Comparison of ENCODE assay signal across 27 cellular contexts in genomic region chr17:51627776-51628175, GRCh38.
"Had no signal": no experiment of that assay in that cellular context is flagged by ENCODE, and none has a peak within 500 bp of the region (broad histone marks: within the 10 kb centered on the region; RNA-seq: fewer than 3 reads in every experiment).

No MANE protein-coding gene starts in this region.

- ATAC-seq: natural killer cell; psoas muscle; right cardiac atrium; right lobe of liver; stimulated activated effector memory CD8-positive, alpha-beta T cell treated with anti-CD3 and anti-CD28 coated beads, Interleukin-12 subunit alpha, Interleukin-12 subunit beta, amount 100 ng/mL, for 72 hours; stimulated activated naive B cell treated with anti-CD40 and anti-IgM and Interleukin-4, amounts not matched to agents 10 μg/mL and 1 μg/mL and 100 μg/mL, for 72 hours had no signal

- H3K4me3 ChIP-seq: neural progenitor cell, ovary, psoas muscle, right lobe of liver, sigmoid colon, stomach, thoracic aorta, thyroid gland, tibial nerve, upper lobe of left lung had no signal

- H3K9me3 Mint-ChIP-seq: stimulated activated effector memory CD8-positive, alpha-beta T cell treated with anti-CD3 and anti-CD28 coated beads, Interleukin-12 subunit alpha, Interleukin-12 subunit beta, amount 100 ng/mL, for 72 hours; stimulated activated naive CD8-positive, alpha-beta T cell treated with anti-CD3 and anti-CD28 coated beads, Interleukin-15, Interleukin-2, amounts not matched to agents 100 ng/mL and 50 ng/mL, for 24 hours had no signal

- DNase-seq: natural killer cell; occipital lobe; ovary; posterior cingulate gyrus; psoas muscle; right cardiac atrium; right lobe of liver; sigmoid colon; small intestine; stimulated activated CD4-positive, alpha-beta T cell treated with anti-CD3 and anti-CD28 coated beads, Interleukin-15, amount 100 ng/mL, for 24 hours; stimulated activated CD4-positive, alpha-beta T cell treated with anti-CD3 and anti-CD28 coated beads, Interleukin-2, amount 100 ng/mL, for 24 hours; stimulated activated CD4-positive, alpha-beta T cell treated with anti-CD3 and anti-CD28 coated beads, Interleukin-2, amount 100 ng/mL, for 48 hours; stimulated activated CD4-positive, alpha-beta T cell treated with anti-CD3 and anti-CD28 coated beads, Interleukin-4, amount 100 ng/mL, for 24 hours; stimulated activated naive B cell treated with anti-CD40 and anti-IgM and Interleukin-4, amounts not matched to agents 10 μg/mL and 1 μg/mL and 100 μg/mL, for 72 hours; stimulated activated naive CD4-positive, alpha-beta T cell treated with Interleukin-2 at 50 U/mL for 16 hours; stomach; thyroid gland; trophoblast cell; upper lobe of left lung had no signal

- H3K36me3 ChIP-seq: neural progenitor cell, ovary, right lobe of liver, sigmoid colon, stomach, thoracic aorta, thyroid gland, tibial nerve, upper lobe of left lung had no signal

- H3K4me3 Mint-ChIP-seq: natural killer cell; nephron; neural progenitor cell; stimulated activated effector memory CD8-positive, alpha-beta T cell treated with anti-CD3 and anti-CD28 coated beads, Interleukin-12 subunit alpha, Interleukin-12 subunit beta, amount 100 ng/mL, for 72 hours; stimulated activated naive B cell treated with anti-CD40 and anti-IgM and Interleukin-4, amounts not matched to agents 10 μg/mL and 1 μg/mL and 100 μg/mL, for 72 hours; stimulated activated naive CD8-positive, alpha-beta T cell treated with anti-CD3 and anti-CD28 coated beads, Interleukin-15, Interleukin-2, amounts not matched to agents 100 ng/mL and 50 ng/mL, for 24 hours had no signal

- H3K36me3 Mint-ChIP-seq: natural killer cell; neural progenitor cell; stimulated activated effector memory CD8-positive, alpha-beta T cell treated with anti-CD3 and anti-CD28 coated beads, Interleukin-12 subunit alpha, Interleukin-12 subunit beta, amount 100 ng/mL, for 72 hours; stimulated activated naive B cell treated with anti-CD40 and anti-IgM and Interleukin-4, amounts not matched to agents 10 μg/mL and 1 μg/mL and 100 μg/mL, for 72 hours had no signal

- H3K27me3 Mint-ChIP-seq: progenitor cell of endocrine pancreas had no signal

- H3K27ac ChIP-seq: neural progenitor cell, ovary, parathyroid adenoma, psoas muscle, right lobe of liver, sigmoid colon, stomach, thoracic aorta, thyroid gland, tibial nerve, upper lobe of left lung had no signal

- H3K27me3 ChIP-seq: neural progenitor cell, ovary, right lobe of liver, sigmoid colon, stomach, thyroid gland, tibial nerve, upper lobe of left lung had no signal

- H3K27ac Mint-ChIP-seq: natural killer cell; nephron; neural progenitor cell; progenitor cell of endocrine pancreas; stimulated activated effector memory CD8-positive, alpha-beta T cell treated with anti-CD3 and anti-CD28 coated beads, Interleukin-12 subunit alpha, Interleukin-12 subunit beta, amount 100 ng/mL, for 72 hours; stimulated activated naive B cell treated with anti-CD40 and anti-IgM and Interleukin-4, amounts not matched to agents 10 μg/mL and 1 μg/mL and 100 μg/mL, for 72 hours; stimulated activated naive CD8-positive, alpha-beta T cell treated with anti-CD3 and anti-CD28 coated beads, Interleukin-15, Interleukin-2, amounts not matched to agents 100 ng/mL and 50 ng/mL, for 24 hours had no signal

- H3K9me3 ChIP-seq: ovary, psoas muscle, right lobe of liver, sigmoid colon, stomach, thoracic aorta, thyroid gland, tibial nerve, upper lobe of left lung had no signal

- H3K4me1 Mint-ChIP-seq: natural killer cell; stimulated activated effector memory CD8-positive, alpha-beta T cell treated with anti-CD3 and anti-CD28 coated beads, Interleukin-12 subunit alpha, Interleukin-12 subunit beta, amount 100 ng/mL, for 72 hours; stimulated activated naive B cell treated with anti-CD40 and anti-IgM and Interleukin-4, amounts not matched to agents 10 μg/mL and 1 μg/mL and 100 μg/mL, for 72 hours had no signal

- H3K4me1 ChIP-seq: parathyroid adenoma, sigmoid colon, stomach, thyroid gland, tibial nerve, upper lobe of left lung had no signal
